Comparison of ENCODE assay signal across 37 cellular contexts in genomic region chr7:129439963-129440625, GRCh38. TPM values are rescaled to one million over a fixed set of nuclear protein-coding genes. Genes with fewer than 3 reads are reported as not detected.
DNase-seq lines count a peak whose midpoint lies in the region; ATAC-seq and TF ChIP-seq lines count a peak whose summit lies in the region.
"Had no signal": no experiment of that assay in that cellular context is flagged by ENCODE, and none has a peak within 500 bp of the region (broad histone marks: within the 10 kb centered on the region; RNA-seq: fewer than 3 reads in every experiment).

No MANE protein-coding gene starts in this region.

- in situ Hi-C loops in G401 (cut with HindIII; ENCODE audit: low sequenced_read_pairs): no loop called here

- H3K4me3 Mint-ChIP-seq in activated T-cell treated with anti-CD3 and anti-CD28 coated beads, Interleukin-2, amount 50 U/mL, for 72 hours: peak overlapping the region; percentile 11 to 81
- no peak overlapping the region for H3K4me3 Mint-ChIP-seq in activated T-cell treated with anti-CD3 and anti-CD28 coated beads, Interleukin-2, amount 50 U/mL, for 4 hours
- H3K4me3 Mint-ChIP-seq in GM23338: no peak overlapping the region
- peak overlapping the region; percentile 69 for H3K4me3 Mint-ChIP-seq in activated T-helper 17 cell treated with anti-CD3 and anti-CD28 coated beads, Interleukin-2, amount 50 U/mL, for 72 hours
- H3K4me3 Mint-ChIP-seq in Calu3 (ENCODE audit: low read depth, unreplicated experiment): no peak overlapping the region
- H3K4me3 Mint-ChIP-seq: H9 had no signal

- no peak overlapping the region for H2BK5ac ChIP-seq in neuronal stem cell (ENCODE audit: low read length)

- H2AFZ ChIP-seq in GM23338 (no peak overlapping the region), neuronal stem cell (ENCODE audit: low read length) (no peak overlapping the region)

- CTCF ChIA-PET in Calu3 (lab: Charles Lee): interaction anchor here (0.6 to 1.9 kb wide), 2 partner anchors 20 to 72 kb away, joined by 7 to 8 read pairs; no protein-coding TSS in a partner anchor

- ATAC-seq in activated T-cell treated with anti-CD3 and anti-CD28 coated beads, Interleukin-2, amount 50 U/mL, for 72 hours (replicated peaks in 1 of 2): no peak
- no peak for ATAC-seq in activated T-cell treated with anti-CD3 and anti-CD28 coated beads, Interleukin-2, amount 50 U/mL, for 4 hours
- ATAC-seq in GM23338: no peak
- no peak for ATAC-seq in activated T-helper 17 cell treated with anti-CD3 and anti-CD28 coated beads, Interleukin-2, amount 50 U/mL, for 72 hours (replicated peaks)
- ATAC-seq: heart right ventricle, HepG2, left ventricle myocardium superior, Panc1, right lobe of liver had no signal

- H3K4me2 ChIP-seq in GM23338 (no peak overlapping the region), neuronal stem cell (ENCODE audit: insufficient read depth, low read length, poor library complexity, severe bottlenecking) (no peak overlapping the region)

- no peaks in the 10 kb centered on the region for H3K9me2 ChIP-seq in GM23338 (ENCODE audit: insufficient read depth)

- peaks cover 31 to 36% of the 10 kb centered on the region in 2 donors for H3K36me3 Mint-ChIP-seq in activated T-cell treated with anti-CD3 and anti-CD28 coated beads, Interleukin-2, amount 50 U/mL, for 72 hours (ENCODE audit: insufficient read depth in 2 of 2)
- H3K36me3 Mint-ChIP-seq in activated T-cell treated with anti-CD3 and anti-CD28 coated beads, Interleukin-2, amount 50 U/mL, for 4 hours (ENCODE audit: insufficient read depth): peaks cover 29% of the 10 kb centered on the region
- peaks cover 13% of the 10 kb centered on the region for H3K36me3 Mint-ChIP-seq in GM23338 (ENCODE audit: low read depth)
- H3K36me3 Mint-ChIP-seq in activated T-helper 17 cell treated with anti-CD3 and anti-CD28 coated beads, Interleukin-2, amount 50 U/mL, for 72 hours (ENCODE audit: low read depth): peaks cover 51% of the 10 kb centered on the region
- peaks cover 2% of the 10 kb centered on the region for H3K36me3 Mint-ChIP-seq in Calu3 (ENCODE audit: insufficient read depth, unreplicated experiment)

- H4K8ac ChIP-seq in neuronal stem cell (ENCODE audit: low read depth, low read length): no peak overlapping the region

- H3K4me1 ChIP-seq in GM23338 (ENCODE audit: insufficient read depth) (peaks cover 5% of the 10 kb centered on the region; the same call in 1 of the 2 replicates), neuronal stem cell (ENCODE audit: control insufficient read depth in 2 of 2, insufficient read depth in 1 of 2, low read depth in 1 of 2, low read length in 2 of 2) (peaks cover 0 to 7% of the 10 kb centered on the region in 2 donors)

- H3K27ac ChIP-seq in GM23338 (ENCODE audit: low read depth) (peak overlapping the region; percentile 72; the same call in 1 of the 2 replicates), neuronal stem cell (replicated peaks; ENCODE audit: low read length) (no peak overlapping the region)
- H3K27ac ChIP-seq: BLaER1 treated with 17β-estradiol and CSF1 and Interleukin-3, amounts not matched to agents 10 nM and 100 nM; esophagus squamous epithelium; right lobe of liver; tibial artery; vagina had no signal

- WGBS in neuronal stem cell (ENCODE audit: extremely low coverage in 2 of 2, insufficient read length in 2 of 2, insufficient replicate concordance in 1 of 2), 2 donors: no CpG with 5 or more reads among the region's 3 CpGs

- peak overlapping the region; percentile 96 for H3K27ac Mint-ChIP-seq in activated T-cell treated with anti-CD3 and anti-CD28 coated beads, Interleukin-2, amount 50 U/mL, for 72 hours
- H3K27ac Mint-ChIP-seq in GM23338 (no peak overlapping the region), Calu3 (ENCODE audit: unreplicated experiment) (no peak overlapping the region)
- peak overlapping the region; percentile 90 for H3K27ac Mint-ChIP-seq in activated T-helper 17 cell treated with anti-CD3 and anti-CD28 coated beads, Interleukin-2, amount 50 U/mL, for 72 hours
- H3K27ac Mint-ChIP-seq: H9, progenitor cell of endocrine pancreas had no signal

- H3K79me2 ChIP-seq in GM23338 (replicated peaks; ENCODE audit: insufficient read depth): peaks cover 13% of the 10 kb centered on the region; the same call in 1 of the 2 replicates

- TF ChIP-seq CTCF in GM23338 (conservative IDR thresholded peaks at IDR 0.05; ENCODE audit: low read depth in 2 of 2): no peak
- no peak for TF ChIP-seq CTCF in Calu3 (IDR thresholded peaks at IDR 0.05; ENCODE audit: unreplicated experiment)

- H3K27me3 Mint-ChIP-seq in activated T-cell treated with anti-CD3 and anti-CD28 coated beads, Interleukin-2, amount 50 U/mL, for 72 hours (ENCODE audit: low read depth): no peaks in the 10 kb centered on the region
- peaks cover 9% of the 10 kb centered on the region for H3K27me3 Mint-ChIP-seq in activated T-cell treated with anti-CD3 and anti-CD28 coated beads, Interleukin-2, amount 50 U/mL, for 4 hours (ENCODE audit: low read depth)
- H3K27me3 Mint-ChIP-seq in GM23338 (ENCODE audit: insufficient read depth, low read depth, poor library complexity) (no peaks in the 10 kb centered on the region), Calu3 (ENCODE audit: unreplicated experiment) (no peaks in the 10 kb centered on the region)
- H3K27me3 Mint-ChIP-seq in activated T-helper 17 cell treated with anti-CD3 and anti-CD28 coated beads, Interleukin-2, amount 50 U/mL, for 72 hours: peaks cover 5% of the 10 kb centered on the region

- H2BK15ac ChIP-seq in neuronal stem cell (ENCODE audit: low read length): no peak overlapping the region

- peaks cover 12% of the 10 kb centered on the region for H3K27me3 ChIP-seq in GM23338 (ENCODE audit: insufficient read depth)
- no peaks in the 10 kb centered on the region for H3K27me3 ChIP-seq in neuronal stem cell (ENCODE audit: control insufficient read depth in 3 of 3, insufficient read depth in 3 of 3, low read depth in 1 of 3, low read length in 3 of 3)
- H3K27me3 ChIP-seq: right lobe of liver, tibial artery, vagina had no signal

- no peaks in the 10 kb centered on the region for H3F3A ChIP-seq in GM23338 (replicated peaks; ENCODE audit: low read depth)

- H3K9me3 ChIP-seq in neuronal stem cell (replicated peaks in 1 of 2; ENCODE audit: control insufficient read depth in 2 of 2, insufficient read depth in 1 of 2, low read depth in 1 of 2, low read length in 2 of 2): no peaks in the 10 kb centered on the region
- H3K9me3 ChIP-seq: BLaER1 treated with 17β-estradiol and CSF1 and Interleukin-3, amounts not matched to agents 10 nM and 100 nM; esophagus squamous epithelium; heart right ventricle; right lobe of liver; tibial artery; vagina had no signal

- H3K4me3 ChIP-seq in GM23338: no peak overlapping the region
- no peak overlapping the region for H3K4me3 ChIP-seq in neuronal stem cell (ENCODE audit: low read length in 2 of 2)
- H3K4me3 ChIP-seq: BLaER1 treated with 17β-estradiol and CSF1 and Interleukin-3, amounts not matched to agents 10 nM and 100 nM; esophagus squamous epithelium; heart right ventricle; right lobe of liver; tibial artery; vagina had no signal

- H3K36me3 ChIP-seq in GM23338 (ENCODE audit: insufficient read depth) (peaks cover 4% of the 10 kb centered on the region; the same call in 1 of the 2 replicates), neuronal stem cell (replicated peaks in 1 of 2; ENCODE audit: control insufficient read depth in 2 of 2, insufficient read depth in 2 of 2, low read length in 2 of 2) (peaks cover 0 to 49% of the 10 kb centered on the region in 2 donors)
- H3K36me3 ChIP-seq: BLaER1 treated with 17β-estradiol and CSF1 and Interleukin-3, amounts not matched to agents 10 nM and 100 nM; esophagus squamous epithelium; right lobe of liver; tibial artery; vagina had no signal

- no peaks in the 10 kb centered on the region for H3K9me3 Mint-ChIP-seq in activated T-cell treated with anti-CD3 and anti-CD28 coated beads, Interleukin-2, amount 50 U/mL, for 72 hours
- no peaks in the 10 kb centered on the region for H3K9me3 Mint-ChIP-seq in activated T-cell treated with anti-CD3 and anti-CD28 coated beads, Interleukin-2, amount 50 U/mL, for 4 hours
- no peaks in the 10 kb centered on the region for H3K9me3 Mint-ChIP-seq in GM23338
- no peaks in the 10 kb centered on the region for H3K9me3 Mint-ChIP-seq in activated T-helper 17 cell treated with anti-CD3 and anti-CD28 coated beads, Interleukin-2, amount 50 U/mL, for 72 hours
- no peaks in the 10 kb centered on the region for H3K9me3 Mint-ChIP-seq in Calu3 (ENCODE audit: low read depth, unreplicated experiment)
- H3K9me3 Mint-ChIP-seq: H9 had no signal

- peaks cover 51% of the 10 kb centered on the region for H3K4me1 Mint-ChIP-seq in activated T-cell treated with anti-CD3 and anti-CD28 coated beads, Interleukin-2, amount 50 U/mL, for 72 hours (ENCODE audit: low read depth)
- H3K4me1 Mint-ChIP-seq in activated T-cell treated with anti-CD3 and anti-CD28 coated beads, Interleukin-2, amount 50 U/mL, for 4 hours (ENCODE audit: low read depth): peaks cover 36% of the 10 kb centered on the region
- H3K4me1 Mint-ChIP-seq in GM23338 (peaks cover 11% of the 10 kb centered on the region; the same call in 2 of the 3 replicates), Calu3 (ENCODE audit: low read depth, unreplicated experiment) (peaks cover 28% of the 10 kb centered on the region)
- peaks cover 31% of the 10 kb centered on the region for H3K4me1 Mint-ChIP-seq in activated T-helper 17 cell treated with anti-CD3 and anti-CD28 coated beads, Interleukin-2, amount 50 U/mL, for 72 hours

- H3K18ac ChIP-seq in neuronal stem cell (ENCODE audit: low read length): no peak overlapping the region

- intact Hi-C loops in Calu3 (cut with micrococcal nuclease; ENCODE audit: unreplicated experiment): no loop called here

- H3K4ac ChIP-seq in neuronal stem cell (ENCODE audit: low read length): no peak overlapping the region

- H4K20me1 ChIP-seq in GM23338 (replicated peaks; ENCODE audit: insufficient read depth): peaks cover 24% of the 10 kb centered on the region

- no peak overlapping the region for H3K14ac ChIP-seq in neuronal stem cell (ENCODE audit: low read length)

- no peaks in the 10 kb centered on the region for H3K79me1 ChIP-seq in neuronal stem cell (ENCODE audit: low read depth, low read length)

- H4K91ac ChIP-seq in neuronal stem cell (ENCODE audit: low read depth, low read length, poor library complexity): no peak overlapping the region

- H2BK12ac ChIP-seq in neuronal stem cell (ENCODE audit: low read length): no peak overlapping the region

- H2AK5ac ChIP-seq in neuronal stem cell (ENCODE audit: low read depth, low read length): no peak overlapping the region

- no peak for DNase-seq in activated T-cell treated with anti-CD3 and anti-CD28 coated beads, Interleukin-2, amount 50 U/mL, for 72 hours
- no peak for DNase-seq in activated T-cell treated with anti-CD3 and anti-CD28 coated beads, Interleukin-2, amount 50 U/mL, for 4 hours
- DNase-seq in GM23338 (ENCODE audit: low spot score) (peak; percentile 10), neuronal stem cell (ENCODE audit: low spot score) (peak; percentile 15), Calu3 (no peak), G401 (ENCODE audit: low spot score) (no peak), T-helper 9 cell (no peak)
- DNase-seq: activated CD4-positive, alpha-beta T cell treated with anti-CD3 and anti-CD28 coated beads for 48 hours; activated CD8-positive, alpha-beta memory T cell treated with anti-CD3 and anti-CD28 coated beads, Interleukin-2, amount 50 U/mL, for 48 hours; activated gamma-delta T cell; amniotic stem cell; COR-L47; DMS79; esophagus squamous epithelium; foreskin melanocyte; GDM1; H9; heart right ventricle; Karpas-422; kidney; left ventricle myocardium superior; NCI-H1436; NCI-H2081 treated with DMSO at 0.1 percent for 48 hours; NCI-H2227 treated with DMSO at 0.1 percent for 48 hours; NCI-H526 treated with DMSO at 0.1 percent for 48 hours; NK-92 treated with Interleukin-12 subunit alpha and Interleukin-12 subunit beta, amount 100 ng/mL, for 24 hours; right lobe of liver; SHP77 treated with DMSO at 0.1 percent for 48 hours; stimulated activated CD8-positive, alpha-beta memory T cell treated with anti-CD3 and anti-CD28 coated beads, Interleukin-4, amount 100 ng/mL, for 48 hours; tibial artery; WERI-Rb-1 had no signal

- BruUV-seq in Calu3 (replicated peaks; lab: Mats Ljungman, UMichigan): no TSS peak

- H2BK120ac ChIP-seq in neuronal stem cell (ENCODE audit: low read depth, low read length): no peak overlapping the region

- no peak overlapping the region for H3K9ac ChIP-seq in neuronal stem cell (ENCODE audit: low read depth, low read length, poor library complexity)
- H3K9ac ChIP-seq: BLaER1 treated with 17β-estradiol and CSF1 and Interleukin-3, amounts not matched to agents 10 nM and 100 nM had no signal

- H3K23ac ChIP-seq in neuronal stem cell (ENCODE audit: low read depth, low read length, poor library complexity): no peak overlapping the region

RNA-seq across cellular contexts. Expression of gene STRIP2, which starts 5.9 kb away (rescaled TPM):
- total RNA-seq in activated T-cell treated with anti-CD3 and anti-CD28 coated beads, Interleukin-2, amount 50 U/mL, for 72 hours: 10 to 100 TPM; 73.5 to 79.2 TPM
- total RNA-seq in activated T-cell treated with anti-CD3 and anti-CD28 coated beads, Interleukin-2, amount 50 U/mL, for 4 hours: 10 to 100 TPM; 51.6 to 64.1 (median 56.1) TPM
- total RNA-seq in GM23338 (2014; rRNA removed; shearing (Covaris generic)): 7.4 and 10.6 TPM in 2 replicates
- polyA plus RNA-seq in GM23338 (2016; fragmentation: Nextera tagmentation; extraction: Ambion mirVana): 3.8 and 4.7 TPM in 2 replicates
- 10 to 100 TPM; 51.7 to 78.4 TPM for total RNA-seq in activated T-helper 17 cell treated with anti-CD3 and anti-CD28 coated beads, Interleukin-2, amount 50 U/mL, for 72 hours
- 4.1 TPM for polyA plus RNA-seq in neuronal stem cell (2013, experiment 1 of 2)
- polyA plus RNA-seq in neuronal stem cell (2013, experiment 2 of 2): 4.1 TPM
- total RNA-seq in Calu3 (2022): 10.1 and 13.2 TPM in 2 replicates
- 22.8 and 24.8 TPM in 2 replicates for total RNA-seq in G401 (2014; rRNA removed; shearing (Covaris generic))

Comparison
In these comparisons a context has a peak if more than half of its experiments do, and no peak if none do; other contexts are left out.
1. H3K4me3 Mint-ChIP-seq: peak in activated T-cell treated with anti-CD3 and anti-CD28 coated beads, Interleukin-2, amount 50 U/mL, for 72 hours (2 of 2) and activated T-helper 17 cell treated with anti-CD3 and anti-CD28 coated beads, Interleukin-2, amount 50 U/mL, for 72 hours (single experiment); none in activated T-cell treated with anti-CD3 and anti-CD28 coated beads, Interleukin-2, amount 50 U/mL, for 4 hours (single experiment), GM23338 (single experiment) and Calu3 (single experiment).
2. DNase-seq: peak in GM23338 (single experiment) and neuronal stem cell (single experiment); none in activated T-cell treated with anti-CD3 and anti-CD28 coated beads, Interleukin-2, amount 50 U/mL, for 72 hours (0 of 2), activated T-cell treated with anti-CD3 and anti-CD28 coated beads, Interleukin-2, amount 50 U/mL, for 4 hours (single experiment), Calu3 (single experiment), G401 (single experiment) and T-helper 9 cell (single experiment).
3. H3K27ac Mint-ChIP-seq: peak in activated T-cell treated with anti-CD3 and anti-CD28 coated beads, Interleukin-2, amount 50 U/mL, for 72 hours (single experiment) and activated T-helper 17 cell treated with anti-CD3 and anti-CD28 coated beads, Interleukin-2, amount 50 U/mL, for 72 hours (single experiment); none in GM23338 (single experiment) and Calu3 (single experiment).